Comparison of ENCODE assay signal across 16 cellular contexts in the genomic region with DNA sequence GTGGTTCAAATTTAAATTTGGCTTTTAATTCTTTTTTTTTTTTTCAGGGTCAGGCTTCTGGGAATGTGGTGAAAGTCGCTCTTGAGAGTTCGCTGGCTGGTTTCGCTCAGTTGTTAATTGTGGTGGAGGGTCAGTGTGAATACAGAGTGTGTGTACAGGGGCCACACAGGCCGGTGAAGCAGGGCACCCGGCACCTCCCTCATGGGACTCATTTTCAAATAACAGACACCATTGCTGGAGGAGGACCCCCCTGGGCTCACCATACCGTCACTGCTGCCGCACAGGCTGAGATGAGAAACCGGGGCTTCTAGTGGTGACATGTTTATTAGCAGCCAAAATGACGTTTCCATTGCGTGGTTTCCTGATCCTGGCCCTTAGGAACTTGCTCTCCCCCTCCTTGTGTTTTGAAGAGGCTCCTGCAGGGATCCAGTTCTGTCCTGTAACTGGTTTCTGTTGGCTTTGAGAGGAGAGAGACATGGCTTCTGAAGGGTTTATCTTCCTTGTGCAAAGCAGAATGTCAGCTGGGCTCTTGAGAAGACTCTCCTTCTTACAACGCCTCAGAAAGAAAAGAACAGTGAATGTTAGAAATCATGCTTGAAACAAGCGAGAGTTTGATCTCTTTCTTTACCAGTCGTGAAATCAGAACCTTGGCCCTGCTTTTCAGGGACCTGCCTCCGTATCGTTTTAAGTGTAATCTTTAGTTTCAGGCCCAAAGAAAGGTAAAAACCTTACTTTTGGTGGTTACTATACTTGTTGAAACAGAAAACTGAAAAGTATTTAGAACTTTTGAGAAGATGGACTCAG. TPM values are rescaled to one million over a fixed set of nuclear protein-coding genes. Genes with fewer than 3 reads are reported as not detected.
DNase-seq lines count a peak whose midpoint lies in the region; ATAC-seq, FAIRE-seq and TF ChIP-seq lines count a peak whose summit lies in the region.
"Had no signal": no experiment of that assay in that cellular context is flagged by ENCODE, and none has a peak within 500 bp of the region (broad histone marks: within the 10 kb centered on the region; RNA-seq: fewer than 3 reads in every experiment).

No MANE protein-coding gene starts in this region.

- H3K4me2 ChIP-seq in K562 (ENCODE audit: insufficient read depth, low read length) (no peak overlapping the region), neural cell (ENCODE audit: low read length) (no peak overlapping the region)

- POLR2A ChIA-PET in HEK293T (lab: Yijun Ruan, JAX) (no interaction called here), K562 (lab: Yijun Ruan, JAX) (interaction anchor here (0.6 to 2.3 kb wide), 2 partner anchors 10 to 115 kb away, joined by 3 to 10 read pairs; no protein-coding TSS in a partner anchor)

- no TSS peak for BruUV-seq in K562 (replicated peaks; lab: Mats Ljungman, UMichigan)

- in situ Hi-C loops in K562 (cut with MboI) = no loop called here

- no peak for FAIRE-seq in K562 (lab: Jason Lieb, UNC)

- CTCF ChIA-PET in HEK293T (lab: Yijun Ruan, JAX) (no interaction called here), K562 (lab: Yijun Ruan, JAX; ENCODE audit: low intra/inter-chr PET ratio) (no interaction called here)

- H3K4me1 ChIP-seq in K562 (replicated peaks in 1 of 2; ENCODE audit: control insufficient read depth in 2 of 2, insufficient read depth in 2 of 2, low read length in 2 of 2) = peaks cover 4 to 5% of the 10 kb centered on the region in 2 experiments; a peak in 2 of 5 replicates
- H3K4me1 ChIP-seq: prostate gland had no signal

- ATAC-seq in K562 (peak; percentile 82), GM18517 (IDR thresholded peaks at IDR 0.05; ENCODE audit: unreplicated experiment) (no peak), HG03442 (IDR thresholded peaks at IDR 0.05; ENCODE audit: unreplicated experiment) (no peak)
- ATAC-seq: stimulated activated naive CD8-positive, alpha-beta T cell treated with anti-CD3 and anti-CD28 coated beads, Interleukin-15, Interleukin-2, amounts not matched to agents 100 U/mL and 50 U/mL, for 24 hours had no signal

- H3K27ac ChIP-seq in K562 (ENCODE audit: extremely low read depth, low read depth, low read length) (no peak overlapping the region), neural cell (ENCODE audit: low read length) (peak overlapping the region; percentile 4)
- H3K27ac ChIP-seq: prostate gland had no signal

- H2AFZ ChIP-seq in K562 (ENCODE audit: low read depth, low read length) (0 out of 2 replicates have a peak overlapping the region, but pooled peaks have one; percentile 5), neural cell (ENCODE audit: low read depth, low read length) (no peak overlapping the region)

- H3K79me2 ChIP-seq in K562 (ENCODE audit: control insufficient read depth, insufficient read depth, low read length) = no peaks in the 10 kb centered on the region
- no peaks in the 10 kb centered on the region for H3K79me2 ChIP-seq in neural cell (replicated peaks; ENCODE audit: insufficient read depth, low read length)

- TF ChIP-seq CTCF in K562 (IDR thresholded peaks at IDR 0.05 in 2 of 3, conservative IDR thresholded peaks at IDR 0.05 in 1 of 3; ENCODE audit: insufficient read depth in 2 of 3, low read depth in 1 of 3, low read length in 3 of 3) = peak in 2 of 3 experiments; percentile 26 to 27; a peak in 1 of 6 replicates
- TF ChIP-seq CTCF in neural cell (IDR thresholded peaks at IDR 0.05; ENCODE audit: poor library complexity, severe bottlenecking) = peak; percentile 9

- peak; percentile 5 for DNase-seq in ELR (ENCODE audit: low read depth)
- DNase-seq in HEK293T (ENCODE audit: extremely low spot score) = peak; percentile 52
- peak; percentile 39 to 65 (median 56) for DNase-seq in K562 (ENCODE audit: extremely low read depth in 1 of 4, low spot score in 3 of 4)
- DNase-seq in ureter (ENCODE audit: low spot score) = no peak
- no peak for DNase-seq in NCI-H1436 (lab: John Stamatoyannopoulos, UW)
- DNase-seq: activated CD4-positive, alpha-beta T cell treated with anti-CD3 and anti-CD28 coated beads for 4 hours; GDM1; GOT3; NCI-H2029; stimulated activated CD4-positive, alpha-beta T cell treated with anti-CD3 and anti-CD28 coated beads, Interleukin-4, amount 100 ng/mL, for 1 hour; stimulated activated naive CD8-positive, alpha-beta T cell treated with anti-CD3 and anti-CD28 coated beads, Interleukin-15, Interleukin-2, amounts not matched to agents 100 U/mL and 50 U/mL, for 24 hours; SW 1271 had no signal

- H3K4me3 ChIP-seq in K562 = no peak overlapping the region
- H3K4me3 ChIP-seq in neural cell (ENCODE audit: low read length) = no peak overlapping the region
- H3K4me3 ChIP-seq: prostate gland had no signal

- no peak for TF ChIP-seq POLR2A in K562 (conservative IDR thresholded peaks at IDR 0.05)

- TF ChIP-seq EP300 in K562 (IDR thresholded peaks at IDR 0.05; ENCODE audit: low read length) (no peak), neural cell (conservative IDR thresholded peaks at IDR 0.05; ENCODE audit: poor library complexity, severe bottlenecking) (no peak)

- H3K9me1 ChIP-seq in K562 (ENCODE audit: control insufficient read depth, insufficient read depth, low read length) = no peaks in the 10 kb centered on the region

- intact Hi-C loops in K562 (cut with micrococcal nuclease) = no loop called here

- H3K9me3 ChIP-seq in K562 (replicated peaks; ENCODE audit: control insufficient read depth, insufficient read depth, low read depth, low read length) (no peaks in the 10 kb centered on the region), neural cell (ENCODE audit: low read length) (no peaks in the 10 kb centered on the region)
- H3K9me3 ChIP-seq: prostate gland had no signal

- H4K20me1 ChIP-seq in K562 (replicated peaks; ENCODE audit: control insufficient read depth, insufficient read depth, low read length) (peaks cover 30% of the 10 kb centered on the region), neural cell (ENCODE audit: insufficient read depth) (no peaks in the 10 kb centered on the region)

- H3K36me3 ChIP-seq in K562 (ENCODE audit: control insufficient read depth, insufficient read depth, low read length) (no peaks in the 10 kb centered on the region), neural cell (ENCODE audit: insufficient read depth, low read length) (no peaks in the 10 kb centered on the region)
- H3K36me3 ChIP-seq: prostate gland had no signal

- H3K27me3 ChIP-seq in K562 (ENCODE audit: control insufficient read depth in 2 of 2, insufficient read depth in 2 of 2, low read length in 2 of 2) = peaks cover 3 to 20% of the 10 kb centered on the region in 2 experiments; a peak in 3 of 5 replicates
- H3K27me3 ChIP-seq in neural cell (ENCODE audit: insufficient read depth, low read depth, low read length) = no peaks in the 10 kb centered on the region

- WGBS in K562 (ENCODE audit: insufficient coverage, low coverage, missing lambda C conversion rate) = 21% methylated on average over 15 of the region's 15 CpGs

- H3F3A ChIP-seq in neural cell (ENCODE audit: insufficient read depth, low read length, poor library complexity, severe bottlenecking) = no peaks in the 10 kb centered on the region

- no peaks in the 10 kb centered on the region for H3K9me2 ChIP-seq in neural cell (ENCODE audit: insufficient read depth, low read length)

- H3K9ac ChIP-seq in K562 (ENCODE audit: insufficient read depth in 1 of 2, low read depth in 2 of 2, low read length in 2 of 2) (no peak overlapping the region), neural cell (ENCODE audit: low read length) (no peak overlapping the region)

- TF ChIP-seq RAD21 in K562 (CRISPR knock-in tag; conservative IDR thresholded peaks at IDR 0.05 in 1 of 2, IDR thresholded peaks at IDR 0.05 in 1 of 2) (no peak), neural cell (conservative IDR thresholded peaks at IDR 0.05) (no peak)

TF ChIP-seq in HEK293T, 16 proteins besides CTCF, POLR2A, EP300 and RAD21 (continues in another document):
- TF ChIP-seq ARNT (IDR thresholded peaks at IDR 0.05) = no peak

TF ChIP-seq in K562, 482 proteins besides CTCF, POLR2A, EP300 and RAD21 (continues in another document):
- TF ChIP-seq MEIS2 (IDR thresholded peaks at IDR 0.05; ENCODE audit: partially characterized antibody) (peak; percentile 66), CXXC5 (CRISPR knock-in tag; IDR thresholded peaks at IDR 0.05) (0 out of 2 replicates have a peak, but pooled peaks have one; percentile 10), ZNF507 (tag; conservative IDR thresholded peaks at IDR 0.05) (no peak)

TF ChIP-seq in neural cell, 6 proteins besides CTCF, POLR2A, EP300 and RAD21 (continues in another document):
- no peak for TF ChIP-seq POLR2AphosphoS5 (IDR thresholded peaks at IDR 0.05)
- no peak for TF ChIP-seq TAF1 (IDR thresholded peaks at IDR 0.05; ENCODE audit: low read depth)

RNA-seq across cellular contexts. Expression of gene DUSP22, which starts 37.8 kb away (rescaled TPM):
- total RNA-seq in K562 (2011; cell fraction: chromatin; rRNA removed; ENCODE audit: low replicate concordance) = 24.8 and 31.0 TPM in 2 replicates
- 15.9 and 18.3 TPM in 2 replicates for total RNA-seq in K562 (2011; cell fraction: nucleolus; rRNA removed)
- total RNA-seq in K562 (2011; cell fraction: nucleoplasm; rRNA removed) = 24.7 and 35.4 TPM in 2 replicates
- total RNA-seq in K562 (2014; rRNA removed) = 11.8 and 14.0 TPM in 2 replicates
- total RNA-seq in K562 (2014; rRNA removed; fragmentation: Illumina TruSeq; extraction: Trizol) = 10.3 and 12.3 TPM in 2 replicates
- 10.0 TPM in 2 replicates for total RNA-seq in K562 (2015; rRNA removed; fragmentation: Illumina TruSeq; extraction: Trizol)
- total RNA-seq in K562 (2021) = 19.4 TPM in 2 replicates
- 10.4 and 14.3 TPM in 2 replicates for polyA plus RNA-seq in K562 (2011; rRNA removed)
- polyA plus RNA-seq in K562 (2011; cell fraction: cytosol; rRNA removed) = 9.5 and 14.9 TPM in 2 replicates
- 50.7 and 53.8 TPM in 2 replicates for polyA plus RNA-seq in K562 (2011; cell fraction: nucleus; rRNA removed)
- polyA plus RNA-seq in K562 (2012) = 16.9 and 37.3 TPM in 2 replicates
- 13.8 and 14.4 TPM in 2 replicates for polyA plus RNA-seq in K562 (2014; fragmentation: Illumina TruSeq; extraction: Trizol)
- 1 to 10 TPM; 9.3 to 9.6 TPM for polyA plus RNA-seq in K562 (2014; fragmentation: Nextera tagmentation; extraction: Ambion mirVana)
- polyA plus RNA-seq in K562 (2014; rRNA removed) = 14.7 and 17.5 TPM in 2 replicates
- 7.9 and 8.9 TPM in 2 replicates for polyA minus RNA-seq in K562 (2011; rRNA and poly(A)+ RNA removed)
- 5.4 and 9.0 TPM in 2 replicates for polyA minus RNA-seq in K562 (2011; cell fraction: cytosol; rRNA and poly(A)+ RNA removed)
- 10.0 and 16.2 TPM in 2 replicates for polyA minus RNA-seq in K562 (2011; cell fraction: nucleus; rRNA and poly(A)+ RNA removed)
- polyA plus RNA-seq in neural cell = 24.9 and 31.8 TPM in 2 replicates
- polyA minus RNA-seq in neural cell = 32.5 and 41.6 TPM in 2 replicates
- 48.9 TPM for total RNA-seq in ureter

Comparison
In these comparisons a context has a peak if more than half of its experiments do, and no peak if none do; other contexts are left out.
1. DNase-seq: peak in ELR (single experiment), HEK293T (single experiment) and K562 (4 of 4); none in ureter (single experiment) and NCI-H1436 (single experiment).